ENCODE assay signal across 12 cellular contexts in the genomic region with DNA sequence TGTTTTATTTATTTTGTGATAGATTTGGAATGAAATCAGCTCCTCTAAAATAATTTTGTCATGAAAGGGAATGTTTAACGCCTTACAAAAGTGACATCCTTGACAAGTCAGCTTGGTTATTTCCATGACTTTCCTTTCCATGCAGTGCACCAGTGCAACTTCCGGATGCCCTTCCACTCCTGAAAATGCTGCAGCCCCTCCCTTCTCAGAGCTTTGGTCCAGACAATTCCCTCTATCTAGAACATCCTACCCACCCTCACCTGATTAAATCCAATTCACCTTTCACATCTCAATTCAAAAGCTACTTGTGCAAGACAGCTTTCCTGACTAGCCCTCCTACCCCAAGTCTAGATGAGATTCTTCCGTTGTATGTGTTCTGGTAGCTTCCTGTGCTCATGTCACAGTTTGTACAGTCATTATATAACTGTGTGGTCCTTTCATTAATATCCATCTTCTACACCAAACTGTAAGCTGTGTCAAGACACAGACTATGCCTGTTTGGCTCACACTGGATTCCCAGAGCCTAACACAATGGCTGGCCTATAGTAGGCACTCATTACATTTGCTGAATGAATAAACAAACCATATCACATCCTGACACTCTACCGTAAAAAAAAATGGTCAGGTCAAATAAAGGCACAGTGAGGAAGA.
A peak's percentile ranks its signal among the peaks of the same experiment; 100 is the strongest.
DNase-seq lines count a peak whose midpoint lies in the region; ATAC-seq, FAIRE-seq and TF ChIP-seq lines count a peak whose summit lies in the region.
"Had no signal": no experiment of that assay in that cellular context is flagged by ENCODE, and none has a peak within 500 bp of the region (broad histone marks: within the 10 kb centered on the region; RNA-seq: fewer than 3 reads in every experiment).

No MANE protein-coding gene starts in this region.

- DNase-seq in CD14-positive monocyte (ENCODE audit: low spot score) (no peak), K562 (ENCODE audit: extremely low read depth in 1 of 4, low spot score in 3 of 4) (no peak), left cardiac atrium (no peak), body of pancreas (no peak), DMS 273 treated with DMSO at 0.1 percent for 48 hours (lab: John Stamatoyannopoulos, UW) (no peak)
- DNase-seq in activated CD4-positive, alpha-beta T cell treated with anti-CD3 and anti-CD28 coated beads, Interleukin-2, amount 50 U/mL, for 1 hour = no peak
- DNase-seq: NK-92 treated with Interleukin-12 subunit alpha and Interleukin-12 subunit beta, amount 100 ng/mL, for 24 hours; uterus had no signal

- H3K27me3 ChIP-seq in K562 (ENCODE audit: control insufficient read depth in 2 of 2, insufficient read depth in 2 of 2, low read length in 2 of 2) (no peaks in the 10 kb centered on the region; a peak in 2 of 5 replicates), body of pancreas (no peaks in the 10 kb centered on the region)
- H3K27me3 ChIP-seq: uterus had no signal

- H3K4me2 ChIP-seq in K562 (ENCODE audit: insufficient read depth, low read length) = no peak overlapping the region

- FAIRE-seq in K562 (lab: Jason Lieb, UNC) = no peak

- CTCF ChIA-PET in K562 (lab: Yijun Ruan, JAX; ENCODE audit: low intra/inter-chr PET ratio) = no interaction called here

- 0% methylated on average over 4 of the region's 4 CpGs for WGBS in K562 (ENCODE audit: insufficient coverage, low coverage, missing lambda C conversion rate)
- WGBS in body of pancreas, 2 donors = 57 to 63% methylated on average over 4 of the region's 4 CpGs

- no peak for TF ChIP-seq EP300 in K562 (IDR thresholded peaks at IDR 0.05; ENCODE audit: low read length)

- TF ChIP-seq RAD21 in K562 (CRISPR knock-in tag; conservative IDR thresholded peaks at IDR 0.05 in 1 of 2, IDR thresholded peaks at IDR 0.05 in 1 of 2) = no peak

- ATAC-seq in GM19043 (IDR thresholded peaks at IDR 0.05; ENCODE audit: low read depth, unreplicated experiment) (peak; percentile 51), HG03108 (IDR thresholded peaks at IDR 0.05; ENCODE audit: unreplicated experiment) (peak; percentile 37), K562 (no peak), left cardiac atrium (no peak), body of pancreas (no peak)

- H3K27ac ChIP-seq in K562 (ENCODE audit: extremely low read depth, low read depth, low read length) = no peak overlapping the region
- H3K27ac ChIP-seq in body of pancreas = no peak overlapping the region
- H3K27ac ChIP-seq: C4-2B, uterus had no signal

- H3K4me1 ChIP-seq in K562 (replicated peaks in 1 of 2; ENCODE audit: control insufficient read depth in 2 of 2, insufficient read depth in 2 of 2, low read length in 2 of 2) (no peaks in the 10 kb centered on the region; a peak in 1 of 5 replicates), body of pancreas (no peaks in the 10 kb centered on the region)
- H3K4me1 ChIP-seq: uterus had no signal

- H3K36me3 Mint-ChIP-seq in CD14-positive monocyte = peaks cover 5 to 7% of the 10 kb centered on the region in 2 donors
- H3K36me3 Mint-ChIP-seq: mesothelial cell of epicardium had no signal

- H3K27ac Mint-ChIP-seq in CD14-positive monocyte = peak overlapping the region; percentile 4 to 94 (median 53)
- H3K27ac Mint-ChIP-seq: mesothelial cell of epicardium had no signal

- TF ChIP-seq POLR2A in K562 (conservative IDR thresholded peaks at IDR 0.05) (no peak), body of pancreas (IDR thresholded peaks at IDR 0.05) (no peak)

- no peaks in the 10 kb centered on the region for H3K27me3 Mint-ChIP-seq in CD14-positive monocyte (ENCODE audit: low read depth in 3 of 3)

- no peak overlapping the region for H3K4me3 Mint-ChIP-seq in CD14-positive monocyte
- H3K4me3 Mint-ChIP-seq: mesothelial cell of epicardium had no signal

- H3K36me3 ChIP-seq in K562 (ENCODE audit: control insufficient read depth, insufficient read depth, low read length) (no peaks in the 10 kb centered on the region), body of pancreas (replicated peaks in 1 of 2; ENCODE audit: insufficient read depth in 1 of 2, low read depth in 2 of 2) (no peaks in the 10 kb centered on the region)
- H3K36me3 ChIP-seq: uterus had no signal

- in situ Hi-C loops in K562 (cut with MboI) = no loop called here

- no peaks in the 10 kb centered on the region for H3K79me2 ChIP-seq in K562 (ENCODE audit: control insufficient read depth, insufficient read depth, low read length)

- H3K4me3 ChIP-seq in K562 (no peak overlapping the region), body of pancreas (no peak overlapping the region)
- H3K4me3 ChIP-seq: uterus had no signal

- TF ChIP-seq CTCF in CD14-positive monocyte (IDR thresholded peaks at IDR 0.05) (no peak), K562 (IDR thresholded peaks at IDR 0.05 in 2 of 3, conservative IDR thresholded peaks at IDR 0.05 in 1 of 3; ENCODE audit: insufficient read depth in 2 of 3, low read depth in 1 of 3, low read length in 3 of 3) (no peak), body of pancreas (IDR thresholded peaks at IDR 0.05) (no peak)

- no peaks in the 10 kb centered on the region for H3K9me1 ChIP-seq in K562 (ENCODE audit: control insufficient read depth, insufficient read depth, low read length)

- intact Hi-C loops in CD14-positive monocyte (cut with micrococcal nuclease) = loop anchor here in 1 of 2 donors (2.0 to 5.0 kb wide), 2 partner anchors 17 to 41 kb away; no protein-coding TSS in a partner anchor
- intact Hi-C loops in K562 (cut with micrococcal nuclease) = no loop called here
- intact Hi-C loops in left cardiac atrium (cut with DNase I) = no loop called here
- intact Hi-C loops in body of pancreas (cut with DNase I) = no loop called here

- peaks cover 83% of the 10 kb centered on the region for H3K4me1 Mint-ChIP-seq in CD14-positive monocyte
- H3K4me1 Mint-ChIP-seq: mesothelial cell of epicardium had no signal

- no peaks in the 10 kb centered on the region for H4K20me1 ChIP-seq in K562 (replicated peaks; ENCODE audit: control insufficient read depth, insufficient read depth, low read length)

- no TSS peak for BruUV-seq in K562 (replicated peaks; lab: Mats Ljungman, UMichigan)

- H3K9me3 ChIP-seq in K562 (replicated peaks; ENCODE audit: control insufficient read depth, insufficient read depth, low read depth, low read length) (no peaks in the 10 kb centered on the region), body of pancreas (no peaks in the 10 kb centered on the region)
- H3K9me3 ChIP-seq: uterus had no signal

- no peak overlapping the region for H2AFZ ChIP-seq in K562 (ENCODE audit: low read depth, low read length)

- no peaks in the 10 kb centered on the region for H3K9me3 Mint-ChIP-seq in CD14-positive monocyte
- H3K9me3 Mint-ChIP-seq: mesothelial cell of epicardium had no signal

- H3K9ac ChIP-seq in K562 (ENCODE audit: insufficient read depth in 1 of 2, low read depth in 2 of 2, low read length in 2 of 2) = no peak overlapping the region

- POLR2A ChIA-PET in K562 (lab: Yijun Ruan, JAX) = no interaction called here

TF ChIP-seq in K562, 482 proteins besides CTCF, POLR2A, EP300 and RAD21:
- TF ChIP-seq ETV1 (tag; conservative IDR thresholded peaks at IDR 0.05; ENCODE audit: low read depth) (0 out of 2 replicates have a peak, but pooled peaks have one; percentile 11), ELF2 (CRISPR knock-in tag; IDR thresholded peaks at IDR 0.05) (no peak)

Comparison
In these comparisons a context has a peak if more than half of its experiments do, and no peak if none do; other contexts are left out.
1. ATAC-seq: peak in GM19043 (single experiment) and HG03108 (single experiment); none in K562 (single experiment), left cardiac atrium (0 of 2) and body of pancreas (single experiment).